In the genomic region with DNA sequence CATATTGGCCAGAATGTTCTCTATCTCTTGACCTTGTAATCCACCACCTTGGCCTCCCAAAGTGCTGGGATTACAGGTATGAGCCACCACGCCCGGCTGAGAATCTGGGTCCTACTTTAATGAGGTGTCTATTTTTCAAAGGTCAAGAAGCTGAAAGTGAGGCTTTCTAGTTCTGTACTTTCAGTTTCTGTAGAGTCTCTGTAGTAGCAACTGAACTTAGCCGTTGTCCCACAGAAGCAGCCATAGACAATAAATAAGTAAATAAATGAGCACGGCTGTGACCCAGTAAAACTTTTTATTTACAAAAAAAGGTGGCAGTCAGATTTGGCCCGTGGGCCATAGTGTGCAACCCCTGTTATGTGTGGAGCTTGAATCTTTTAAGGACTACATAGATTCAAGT, we compare ENCODE assay signal across 11 cellular contexts.
A peak's percentile ranks its signal among the peaks of the same experiment; 100 is the strongest.
DNase-seq lines count a peak whose midpoint lies in the region; ATAC-seq and TF ChIP-seq lines count a peak whose summit lies in the region.
"Had no signal": no experiment of that assay in that cellular context is flagged by ENCODE, and none has a peak within 500 bp of the region (broad histone marks: within the 10 kb centered on the region; RNA-seq: fewer than 3 reads in every experiment).

No MANE protein-coding gene starts in this region.

- H3K36me3 Mint-ChIP-seq in activated naive CD4-positive, alpha-beta T cell treated with anti-CD3 and anti-CD28 coated beads, Interleukin-2, amount 50 U/mL, for 72 hours, result peaks cover 7 to 16% of the 10 kb centered on the region in 2 donors
- H3K36me3 Mint-ChIP-seq in stimulated activated memory B cell treated with anti-CD40 and anti-IgM and Interleukin-4, amounts not matched to agents 10 μg/mL and 1 μg/mL and 100 μg/mL, for 72 hours, result no peaks in the 10 kb centered on the region

- H3K9me3 Mint-ChIP-seq in activated naive CD4-positive, alpha-beta T cell treated with anti-CD3 and anti-CD28 coated beads, Interleukin-2, amount 50 U/mL, for 72 hours, result no peaks in the 10 kb centered on the region
- no peaks in the 10 kb centered on the region for H3K9me3 Mint-ChIP-seq in stimulated activated memory B cell treated with anti-CD40 and anti-IgM and Interleukin-4, amounts not matched to agents 10 μg/mL and 1 μg/mL and 100 μg/mL, for 72 hours

- no peak for TF ChIP-seq CTCF in RWPE1 (conservative IDR thresholded peaks at IDR 0.05; ENCODE audit: low read depth)

- no peak overlapping the region for H3K27ac ChIP-seq in RWPE1
- H3K27ac ChIP-seq: esophagus muscularis mucosa, sigmoid colon had no signal

- CTCF ChIA-PET in RWPE1 (lab: Yijun Ruan, JAX), result no interaction called here

- H3K27ac Mint-ChIP-seq in activated naive CD4-positive, alpha-beta T cell treated with anti-CD3 and anti-CD28 coated beads, Interleukin-2, amount 50 U/mL, for 72 hours, result no peak overlapping the region
- no peak overlapping the region for H3K27ac Mint-ChIP-seq in stimulated activated memory B cell treated with anti-CD40 and anti-IgM and Interleukin-4, amounts not matched to agents 10 μg/mL and 1 μg/mL and 100 μg/mL, for 72 hours

- no peak for DNase-seq in activated naive CD4-positive, alpha-beta T cell treated with anti-CD3 and anti-CD28 coated beads, Interleukin-2, amount 50 U/mL, for 72 hours (ENCODE audit: low spot score in 2 of 2)
- no peak for DNase-seq in activated naive CD4-positive, alpha-beta T cell treated with anti-CD3 and anti-CD28 coated beads, Interleukin-2, amount 50 U/mL, for 16 hours
- DNase-seq in DMS153 treated with DMSO at 0.1 percent for 48 hours (lab: John Stamatoyannopoulos, UW; ENCODE audit: unreplicated experiment) (no peak), RWPE1 (ENCODE audit: low spot score) (no peak), C1 segment of cervical spinal cord (lab: John Stamatoyannopoulos, UW) (no peak)
- DNase-seq: DMS53, sigmoid colon had no signal

- no peak overlapping the region for H3K4me3 Mint-ChIP-seq in stimulated activated memory B cell treated with anti-CD40 and anti-IgM and Interleukin-4, amounts not matched to agents 10 μg/mL and 1 μg/mL and 100 μg/mL, for 72 hours

- H3K4me1 Mint-ChIP-seq in stimulated activated memory B cell treated with anti-CD40 and anti-IgM and Interleukin-4, amounts not matched to agents 10 μg/mL and 1 μg/mL and 100 μg/mL, for 72 hours, result peaks cover 6% of the 10 kb centered on the region

- peaks cover 36% of the 10 kb centered on the region for H3K27me3 Mint-ChIP-seq in stimulated activated memory B cell treated with anti-CD40 and anti-IgM and Interleukin-4, amounts not matched to agents 10 μg/mL and 1 μg/mL and 100 μg/mL, for 72 hours

- POLR2A ChIA-PET in RWPE1 (lab: Yijun Ruan, JAX; ENCODE audit: low non-redundant PET), result no interaction called here

- peak; percentile 28 to 31 for ATAC-seq in activated naive CD4-positive, alpha-beta T cell treated with anti-CD3 and anti-CD28 coated beads, Interleukin-2, amount 50 U/mL, for 72 hours
- ATAC-seq in GM21723 (IDR thresholded peaks at IDR 0.05; ENCODE audit: unreplicated experiment) (peak; percentile 85), HG03135 (IDR thresholded peaks at IDR 0.05; ENCODE audit: unreplicated experiment) (peak; percentile 84)
- ATAC-seq in stimulated activated memory B cell treated with anti-CD40 and anti-IgM and Interleukin-4, amounts not matched to agents 10 μg/mL and 1 μg/mL and 100 μg/mL, for 72 hours, result peak; percentile 51

Comparison
In these comparisons a context has a peak if more than half of its experiments do, and no peak if none do; other contexts are left out.
1. ATAC-seq: peak in every context shown above with its lines; median percentile 85 in GM21723; 84 in HG03135; 51 in stimulated activated memory B cell treated with anti-CD40 and anti-IgM and Interleukin-4, amounts not matched to agents 10 μg/mL and 1 μg/mL and 100 μg/mL, for 72 hours; 30 in activated naive CD4-positive, alpha-beta T cell treated with anti-CD3 and anti-CD28 coated beads, Interleukin-2, amount 50 U/mL, for 72 hours.